ENCODE assay signal across 10 cellular contexts in the genomic region with DNA sequence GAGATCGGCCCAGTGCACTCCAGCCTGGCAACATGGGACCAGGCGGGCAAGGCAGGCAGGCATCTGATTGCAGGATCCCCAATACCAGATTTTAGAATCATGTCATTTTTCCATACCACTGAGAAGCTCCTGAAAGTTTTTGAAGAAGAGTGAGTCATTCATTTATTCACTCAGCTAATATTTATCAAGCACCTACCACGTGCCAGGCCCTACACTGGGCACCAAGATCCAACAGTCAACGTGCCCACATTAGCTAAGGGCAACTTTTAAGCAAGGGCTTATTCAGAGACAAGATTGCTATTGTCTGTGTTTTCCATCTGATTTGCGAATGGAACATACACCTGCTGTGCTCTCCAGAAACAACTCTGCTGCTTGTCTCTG.
DNase-seq lines count a peak whose midpoint lies in the region; TF ChIP-seq lines count a peak whose summit lies in the region.
"Had no signal": no experiment of that assay in that cellular context is flagged by ENCODE, and none has a peak within 500 bp of the region (broad histone marks: within the 10 kb centered on the region; RNA-seq: fewer than 3 reads in every experiment).

No MANE protein-coding gene starts in this region.

- peak overlapping the region; percentile 14 to 32 for H3K4me3 ChIP-seq in CD4-positive, alpha-beta memory T cell (ENCODE audit: low read length in 2 of 2)
- H3K4me3 ChIP-seq in Karpas-422 (ENCODE audit: low read length) (peak overlapping the region; percentile 54), ovary (peak overlapping the region; percentile 3), suprapubic skin (no peak overlapping the region)

- CTCF ChIA-PET in CD4-positive, alpha-beta memory T cell (lab: Charles Lee; ENCODE audit: partially characterized antibody), result interaction anchor here (0.8 to 9.5 kb wide), 45 partner anchors 9 to 628 kb away, joined by 3 to 341 read pairs (median 6); a partner anchor contains a TSS

- H4K20me1 ChIP-seq in Karpas-422 (ENCODE audit: insufficient read depth, low read depth, low read length), result no peaks in the 10 kb centered on the region

- TF ChIP-seq EP300 in ovary (IDR thresholded peaks at IDR 0.05) (no peak), suprapubic skin (IDR thresholded peaks at IDR 0.05) (no peak)

- intact Hi-C loops in CD4-positive, alpha-beta memory T cell (cut with micrococcal nuclease), result loop anchor here (2.0 to 5.0 kb wide), 3 partner anchors 45 to 730 kb away; a partner anchor contains a TSS
- intact Hi-C loops in ovary (cut with DNase I), result loop anchor here in 1 of 4 donors (10.0 kb wide), 1 partner anchor 282 kb away; no protein-coding TSS in a partner anchor

- H3K4me2 ChIP-seq in Karpas-422 (ENCODE audit: low read depth, low read length, poor library complexity, severe bottlenecking), result peak overlapping the region; percentile 67

- H3K4me1 ChIP-seq in CD4-positive, alpha-beta memory T cell (ENCODE audit: insufficient read depth, low read length), result peaks cover 57% of the 10 kb centered on the region
- H3K4me1 ChIP-seq in Karpas-422 (ENCODE audit: low read length) (peaks cover 48% of the 10 kb centered on the region), ovary (ENCODE audit: insufficient read depth) (peaks cover 6% of the 10 kb centered on the region), suprapubic skin (peaks cover 46% of the 10 kb centered on the region)

- H3K9me3 ChIP-seq in CD4-positive, alpha-beta memory T cell (ENCODE audit: control insufficient read depth in 1 of 2, low read length in 2 of 2), result no peaks in the 10 kb centered on the region
- H3K9me3 ChIP-seq in Karpas-422 (ENCODE audit: low read length) (no peaks in the 10 kb centered on the region), ovary (no peaks in the 10 kb centered on the region), suprapubic skin (no peaks in the 10 kb centered on the region)

- H3K9me3 Mint-ChIP-seq in CD4-positive, alpha-beta memory T cell, result no peaks in the 10 kb centered on the region

- H3K27ac ChIP-seq in CD4-positive, alpha-beta memory T cell (ENCODE audit: low read depth, low read length), result peak overlapping the region; percentile 10
- no peak overlapping the region for H3K27ac ChIP-seq in Karpas-422 (ENCODE audit: low read length)
- H3K27ac ChIP-seq in cingulate gyrus (ENCODE audit: low read depth, low read length), result peak overlapping the region; percentile 57
- no peak overlapping the region for H3K27ac ChIP-seq in ovary
- H3K27ac ChIP-seq in suprapubic skin, result no peak overlapping the region
- H3K27ac ChIP-seq: foreskin keratinocyte had no signal

- peak overlapping the region; percentile 56; the same call in 1 of the 2 replicates for H2AFZ ChIP-seq in Karpas-422 (ENCODE audit: low read length)

- H3K9me2 ChIP-seq in Karpas-422 (replicated peaks; ENCODE audit: insufficient read depth, low read length), result no peaks in the 10 kb centered on the region

- no peak for TF ChIP-seq CTCF in ovary (IDR thresholded peaks at IDR 0.05)
- no peak for TF ChIP-seq CTCF in suprapubic skin (IDR thresholded peaks at IDR 0.05)

- H3K27me3 Mint-ChIP-seq in CD4-positive, alpha-beta memory T cell, result no peaks in the 10 kb centered on the region

- no peaks in the 10 kb centered on the region for H3K36me3 Mint-ChIP-seq in CD4-positive, alpha-beta memory T cell

- peak overlapping the region; percentile 40 for H3K9ac ChIP-seq in Karpas-422 (ENCODE audit: low read length)

- H3K4me3 Mint-ChIP-seq in CD4-positive, alpha-beta memory T cell, result peak overlapping the region; percentile 76 to 93 (median 78)

- WGBS in ovary, 3 donors, result 81 to 89% (median 86%) methylated on average over 5 of the region's 5 CpGs
- WGBS in suprapubic skin, result 77% methylated on average over 5 of the region's 5 CpGs

- H3K4me1 Mint-ChIP-seq in CD4-positive, alpha-beta memory T cell, result peaks cover 35 to 65% (median 53%) of the 10 kb centered on the region in 4 donors

- H3K27ac Mint-ChIP-seq in CD4-positive, alpha-beta memory T cell, result peak overlapping the region; percentile 88 to 96 (median 93)

- DNase-seq in CD4-positive, alpha-beta memory T cell, result no peak
- DNase-seq in Karpas-422 (no peak), ovary (no peak), foreskin melanocyte (no peak), NCI-H2227 treated with DMSO at 0.1 percent for 48 hours (lab: John Stamatoyannopoulos, UW) (no peak), suprapubic skin (ENCODE audit: low spot score in 2 of 2) (no peak), OCI-M1 (lab: John Stamatoyannopoulos, UW) (no peak)
- DNase-seq: foreskin keratinocyte, NCI-H2171 had no signal

- H3K79me2 ChIP-seq in Karpas-422 (ENCODE audit: low read length), result no peaks in the 10 kb centered on the region

- POLR2A ChIA-PET in CD4-positive, alpha-beta memory T cell (lab: Charles Lee; ENCODE audit: partially characterized antibody), result interaction anchor here (0.6 to 4.9 kb wide), 22 partner anchors 14 to 738 kb away, joined by 3 to 77 read pairs (median 4); a partner anchor contains a TSS

- H3K36me3 ChIP-seq in CD4-positive, alpha-beta memory T cell (ENCODE audit: insufficient read depth, low read length), result no peaks in the 10 kb centered on the region
- H3K36me3 ChIP-seq in Karpas-422 (ENCODE audit: insufficient read depth, low read length) (no peaks in the 10 kb centered on the region), ovary (no peaks in the 10 kb centered on the region), suprapubic skin (no peaks in the 10 kb centered on the region)

- no peaks in the 10 kb centered on the region for H3K27me3 ChIP-seq in CD4-positive, alpha-beta memory T cell (ENCODE audit: insufficient read depth, low read length)
- no peaks in the 10 kb centered on the region; the same call in 1 of the 2 replicates for H3K27me3 ChIP-seq in Karpas-422 (ENCODE audit: low read length)
- H3K27me3 ChIP-seq in ovary, result no peaks in the 10 kb centered on the region
- no peaks in the 10 kb centered on the region for H3K27me3 ChIP-seq in suprapubic skin
- H3K27me3 ChIP-seq: foreskin keratinocyte had no signal

- TF ChIP-seq POLR2A in ovary (IDR thresholded peaks at IDR 0.05) (no peak), suprapubic skin (IDR thresholded peaks at IDR 0.05) (no peak)

Comparison
In these comparisons a context has a peak if more than half of its experiments do, and no peak if none do; other contexts are left out.
1. H3K27ac ChIP-seq: peak in CD4-positive, alpha-beta memory T cell (single experiment) and cingulate gyrus (single experiment); none in Karpas-422 (single experiment), ovary (0 of 2) and suprapubic skin (single experiment).